Comparison of ENCODE assay signal across 1 cellular context in the genomic region with DNA sequence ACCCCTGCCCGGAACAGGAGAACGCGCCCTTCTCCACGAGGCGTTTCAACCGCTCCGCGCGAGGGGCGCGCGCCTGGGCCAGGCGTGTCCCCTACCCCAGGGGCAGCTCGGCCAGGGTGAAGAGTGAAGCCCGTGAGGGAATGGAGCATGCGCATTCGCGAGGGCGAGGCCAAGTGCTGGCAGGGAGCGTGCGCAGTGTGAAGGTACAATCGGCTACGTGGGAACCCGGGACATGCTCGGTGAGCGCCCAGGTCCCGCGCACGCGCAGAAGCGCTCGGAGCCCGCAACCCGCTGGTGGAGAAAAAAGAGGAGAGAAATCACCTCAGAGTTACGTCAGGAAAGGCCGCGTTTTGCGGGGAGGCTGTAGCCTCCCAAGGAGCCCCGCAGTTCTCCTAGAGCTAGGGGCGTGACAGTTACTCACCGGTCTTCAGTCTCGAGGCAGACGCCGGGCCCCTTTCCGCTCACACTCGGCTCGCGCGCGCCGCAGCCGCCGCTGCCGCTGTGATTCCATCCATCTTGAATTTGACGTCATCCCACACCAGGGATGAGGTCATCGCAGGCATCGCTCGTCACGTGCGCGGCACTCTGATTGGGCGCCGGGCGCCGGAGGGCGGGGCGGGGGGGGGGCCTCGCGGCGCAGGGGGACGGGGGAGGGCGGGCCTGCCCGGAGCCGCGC.
TF ChIP-seq lines count a peak whose summit lies in the region.

A gene (minus strand): TSS at position 530 of the 676 bp plus-strand sequence. CDS start 16,265 bp downstream, outside the sequence.

TF ChIP-seq in H1, 55 proteins besides CTCF, POLR2A, EP300 and RAD21:
- no peak for TF ChIP-seq SRF (IDR thresholded peaks at IDR 0.05; ENCODE audit: low read depth, low read length)
- no peak for TF ChIP-seq CTBP2 (IDR thresholded peaks at IDR 0.05; ENCODE audit: borderline replicate concordance, insufficient read depth, insufficient read length, low read length)
- no peak for TF ChIP-seq CHD2 (IDR thresholded peaks at IDR 0.05; ENCODE audit: low read length)
- peak; percentile 47; the same call in 1 of the 2 replicates for TF ChIP-seq PHF8 (conservative IDR thresholded peaks at IDR 0.05; ENCODE audit: low read depth, low read length)
- TF ChIP-seq, protein P1, sequence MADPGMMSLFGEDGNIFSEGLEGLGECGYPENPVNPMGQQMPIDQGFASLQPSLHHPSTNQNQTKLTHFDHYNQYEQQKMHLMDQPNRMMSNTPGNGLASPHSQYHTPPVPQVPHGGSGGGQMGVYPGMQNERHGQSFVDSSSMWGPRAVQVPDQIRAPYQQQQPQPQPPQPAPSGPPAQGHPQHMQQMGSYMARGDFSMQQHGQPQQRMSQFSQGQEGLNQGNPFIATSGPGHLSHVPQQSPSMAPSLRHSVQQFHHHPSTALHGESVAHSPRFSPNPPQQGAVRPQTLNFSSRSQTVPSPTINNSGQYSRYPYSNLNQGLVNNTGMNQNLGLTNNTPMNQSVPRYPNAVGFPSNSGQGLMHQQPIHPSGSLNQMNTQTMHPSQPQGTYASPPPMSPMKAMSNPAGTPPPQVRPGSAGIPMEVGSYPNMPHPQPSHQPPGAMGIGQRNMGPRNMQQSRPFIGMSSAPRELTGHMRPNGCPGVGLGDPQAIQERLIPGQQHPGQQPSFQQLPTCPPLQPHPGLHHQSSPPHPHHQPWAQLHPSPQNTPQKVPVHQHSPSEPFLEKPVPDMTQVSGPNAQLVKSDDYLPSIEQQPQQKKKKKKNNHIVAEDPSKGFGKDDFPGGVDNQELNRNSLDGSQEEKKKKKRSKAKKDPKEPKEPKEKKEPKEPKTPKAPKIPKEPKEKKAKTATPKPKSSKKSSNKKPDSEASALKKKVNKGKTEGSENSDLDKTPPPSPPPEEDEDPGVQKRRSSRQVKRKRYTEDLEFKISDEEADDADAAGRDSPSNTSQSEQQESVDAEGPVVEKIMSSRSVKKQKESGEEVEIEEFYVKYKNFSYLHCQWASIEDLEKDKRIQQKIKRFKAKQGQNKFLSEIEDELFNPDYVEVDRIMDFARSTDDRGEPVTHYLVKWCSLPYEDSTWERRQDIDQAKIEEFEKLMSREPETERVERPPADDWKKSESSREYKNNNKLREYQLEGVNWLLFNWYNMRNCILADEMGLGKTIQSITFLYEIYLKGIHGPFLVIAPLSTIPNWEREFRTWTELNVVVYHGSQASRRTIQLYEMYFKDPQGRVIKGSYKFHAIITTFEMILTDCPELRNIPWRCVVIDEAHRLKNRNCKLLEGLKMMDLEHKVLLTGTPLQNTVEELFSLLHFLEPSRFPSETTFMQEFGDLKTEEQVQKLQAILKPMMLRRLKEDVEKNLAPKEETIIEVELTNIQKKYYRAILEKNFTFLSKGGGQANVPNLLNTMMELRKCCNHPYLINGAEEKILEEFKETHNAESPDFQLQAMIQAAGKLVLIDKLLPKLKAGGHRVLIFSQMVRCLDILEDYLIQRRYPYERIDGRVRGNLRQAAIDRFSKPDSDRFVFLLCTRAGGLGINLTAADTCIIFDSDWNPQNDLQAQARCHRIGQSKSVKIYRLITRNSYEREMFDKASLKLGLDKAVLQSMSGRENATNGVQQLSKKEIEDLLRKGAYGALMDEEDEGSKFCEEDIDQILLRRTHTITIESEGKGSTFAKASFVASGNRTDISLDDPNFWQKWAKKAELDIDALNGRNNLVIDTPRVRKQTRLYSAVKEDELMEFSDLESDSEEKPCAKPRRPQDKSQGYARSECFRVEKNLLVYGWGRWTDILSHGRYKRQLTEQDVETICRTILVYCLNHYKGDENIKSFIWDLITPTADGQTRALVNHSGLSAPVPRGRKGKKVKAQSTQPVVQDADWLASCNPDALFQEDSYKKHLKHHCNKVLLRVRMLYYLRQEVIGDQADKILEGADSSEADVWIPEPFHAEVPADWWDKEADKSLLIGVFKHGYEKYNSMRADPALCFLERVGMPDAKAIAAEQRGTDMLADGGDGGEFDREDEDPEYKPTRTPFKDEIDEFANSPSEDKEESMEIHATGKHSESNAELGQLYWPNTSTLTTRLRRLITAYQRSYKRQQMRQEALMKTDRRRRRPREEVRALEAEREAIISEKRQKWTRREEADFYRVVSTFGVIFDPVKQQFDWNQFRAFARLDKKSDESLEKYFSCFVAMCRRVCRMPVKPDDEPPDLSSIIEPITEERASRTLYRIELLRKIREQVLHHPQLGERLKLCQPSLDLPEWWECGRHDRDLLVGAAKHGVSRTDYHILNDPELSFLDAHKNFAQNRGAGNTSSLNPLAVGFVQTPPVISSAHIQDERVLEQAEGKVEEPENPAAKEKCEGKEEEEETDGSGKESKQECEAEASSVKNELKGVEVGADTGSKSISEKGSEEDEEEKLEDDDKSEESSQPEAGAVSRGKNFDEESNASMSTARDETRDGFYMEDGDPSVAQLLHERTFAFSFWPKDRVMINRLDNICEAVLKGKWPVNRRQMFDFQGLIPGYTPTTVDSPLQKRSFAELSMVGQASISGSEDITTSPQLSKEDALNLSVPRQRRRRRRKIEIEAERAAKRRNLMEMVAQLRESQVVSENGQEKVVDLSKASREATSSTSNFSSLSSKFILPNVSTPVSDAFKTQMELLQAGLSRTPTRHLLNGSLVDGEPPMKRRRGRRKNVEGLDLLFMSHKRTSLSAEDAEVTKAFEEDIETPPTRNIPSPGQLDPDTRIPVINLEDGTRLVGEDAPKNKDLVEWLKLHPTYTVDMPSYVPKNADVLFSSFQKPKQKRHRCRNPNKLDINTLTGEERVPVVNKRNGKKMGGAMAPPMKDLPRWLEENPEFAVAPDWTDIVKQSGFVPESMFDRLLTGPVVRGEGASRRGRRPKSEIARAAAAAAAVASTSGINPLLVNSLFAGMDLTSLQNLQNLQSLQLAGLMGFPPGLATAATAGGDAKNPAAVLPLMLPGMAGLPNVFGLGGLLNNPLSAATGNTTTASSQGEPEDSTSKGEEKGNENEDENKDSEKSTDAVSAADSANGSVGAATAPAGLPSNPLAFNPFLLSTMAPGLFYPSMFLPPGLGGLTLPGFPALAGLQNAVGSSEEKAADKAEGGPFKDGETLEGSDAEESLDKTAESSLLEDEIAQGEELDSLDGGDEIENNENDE (IDR thresholded peaks at IDR 0.05; ENCODE audit: insufficient replicate concordance, low read length), result no peak
- peak; percentile 77 for TF ChIP-seq JUND (IDR thresholded peaks at IDR 0.05; ENCODE audit: low read length)
- TF ChIP-seq TAF7 (optimal IDR thresholded peaks at IDR 0.05; ENCODE audit: borderline replicate concordance, low read depth, low read length), result no peak
- no peak for TF ChIP-seq SP2 (IDR thresholded peaks at IDR 0.05; ENCODE audit: low read length)
- no peak for TF ChIP-seq ASH2L (IDR thresholded peaks at IDR 0.05; ENCODE audit: low read length)
- TF ChIP-seq TEAD4 (IDR thresholded peaks at IDR 0.05; ENCODE audit: low read depth, low read length), result no peak
- TF ChIP-seq, protein P2, sequence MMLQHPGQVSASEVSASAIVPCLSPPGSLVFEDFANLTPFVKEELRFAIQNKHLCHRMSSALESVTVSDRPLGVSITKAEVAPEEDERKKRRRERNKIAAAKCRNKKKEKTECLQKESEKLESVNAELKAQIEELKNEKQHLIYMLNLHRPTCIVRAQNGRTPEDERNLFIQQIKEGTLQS (IDR thresholded peaks at IDR 0.05; ENCODE audit: insufficient read depth, low read depth, low read length), result no peak
- TF ChIP-seq ZNF274 (IDR thresholded peaks at IDR 0.05; ENCODE audit: borderline replicate concordance, extremely low read depth, low read length), result no peak
- TF ChIP-seq GTF2F1 (IDR thresholded peaks at IDR 0.05; ENCODE audit: borderline replicate concordance, low read depth, low read length), result no peak
- TF ChIP-seq SAP30 (IDR thresholded peaks at IDR 0.05; ENCODE audit: insufficient read depth, insufficient replicate concordance, low read length), result no peak
- TF ChIP-seq, protein P3, sequence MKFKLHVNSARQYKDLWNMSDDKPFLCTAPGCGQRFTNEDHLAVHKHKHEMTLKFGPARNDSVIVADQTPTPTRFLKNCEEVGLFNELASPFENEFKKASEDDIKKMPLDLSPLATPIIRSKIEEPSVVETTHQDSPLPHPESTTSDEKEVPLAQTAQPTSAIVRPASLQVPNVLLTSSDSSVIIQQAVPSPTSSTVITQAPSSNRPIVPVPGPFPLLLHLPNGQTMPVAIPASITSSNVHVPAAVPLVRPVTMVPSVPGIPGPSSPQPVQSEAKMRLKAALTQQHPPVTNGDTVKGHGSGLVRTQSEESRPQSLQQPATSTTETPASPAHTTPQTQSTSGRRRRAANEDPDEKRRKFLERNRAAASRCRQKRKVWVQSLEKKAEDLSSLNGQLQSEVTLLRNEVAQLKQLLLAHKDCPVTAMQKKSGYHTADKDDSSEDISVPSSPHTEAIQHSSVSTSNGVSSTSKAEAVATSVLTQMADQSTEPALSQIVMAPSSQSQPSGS (IDR thresholded peaks at IDR 0.05; ENCODE audit: low read length), result peak; percentile 96
- no peak for TF ChIP-seq RXRA (IDR thresholded peaks at IDR 0.05; ENCODE audit: insufficient read depth, low read depth, low read length)
- TF ChIP-seq CHD1 (IDR thresholded peaks at IDR 0.05; ENCODE audit: low read depth, low read length), result no peak
- no peak for TF ChIP-seq GABPA (IDR thresholded peaks at IDR 0.05; ENCODE audit: borderline replicate concordance, insufficient read depth, low read length)
- TF ChIP-seq KDM1A (IDR thresholded peaks at IDR 0.05; ENCODE audit: borderline replicate concordance, low read length), result peak; percentile 26; the same call in 1 of the 2 replicates
- no peak for TF ChIP-seq MAFK (IDR thresholded peaks at IDR 0.05; ENCODE audit: low read depth, low read length)
- no peak for TF ChIP-seq HDAC2 (IDR thresholded peaks at IDR 0.05; ENCODE audit: borderline replicate concordance in 1 of 2, low read depth in 2 of 2, low read length in 2 of 2)
- TF ChIP-seq NRF1 (IDR thresholded peaks at IDR 0.05; ENCODE audit: low read depth, low read length), result peak; percentile 86
- TF ChIP-seq, protein P4, sequence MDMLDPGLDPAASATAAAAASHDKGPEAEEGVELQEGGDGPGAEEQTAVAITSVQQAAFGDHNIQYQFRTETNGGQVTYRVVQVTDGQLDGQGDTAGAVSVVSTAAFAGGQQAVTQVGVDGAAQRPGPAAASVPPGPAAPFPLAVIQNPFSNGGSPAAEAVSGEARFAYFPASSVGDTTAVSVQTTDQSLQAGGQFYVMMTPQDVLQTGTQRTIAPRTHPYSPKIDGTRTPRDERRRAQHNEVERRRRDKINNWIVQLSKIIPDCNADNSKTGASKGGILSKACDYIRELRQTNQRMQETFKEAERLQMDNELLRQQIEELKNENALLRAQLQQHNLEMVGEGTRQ (IDR thresholded peaks at IDR 0.05; ENCODE audit: low read length), result peak; percentile 72
- no peak for TF ChIP-seq HDAC6 (IDR thresholded peaks at IDR 0.05; ENCODE audit: low read depth, low read length)
- no peak for TF ChIP-seq SIX5 (IDR thresholded peaks at IDR 0.05; ENCODE audit: low read depth, low read length)
- no peak for TF ChIP-seq JUN (IDR thresholded peaks at IDR 0.05; ENCODE audit: low read depth, low read length)
- TF ChIP-seq YY1 (IDR thresholded peaks at IDR 0.05; ENCODE audit: low read depth, low read length), result peak; percentile 76; the same call in 1 of the 2 replicates
- no peak for TF ChIP-seq EGR1 (IDR thresholded peaks at IDR 0.05; ENCODE audit: borderline replicate concordance, low read depth, low read length)
- TF ChIP-seq POLR2AphosphoS5 (IDR thresholded peaks at IDR 0.05; ENCODE audit: low read depth, low read length), result peak; percentile 72
- TF ChIP-seq CBX5 (IDR thresholded peaks at IDR 0.05; ENCODE audit: low read depth, low read length), result no peak
- no peak for TF ChIP-seq BRCA1 (IDR thresholded peaks at IDR 0.05; ENCODE audit: low read depth, low read length)
- no peak for TF ChIP-seq EZH2 (IDR thresholded peaks at IDR 0.05; ENCODE audit: low read depth, low read length, severe bottlenecking)
- TF ChIP-seq NANOG (IDR thresholded peaks at IDR 0.05; ENCODE audit: insufficient read depth, low read depth, low read length, poor library complexity, severe bottlenecking), result no peak
- TF ChIP-seq RNF2 (IDR thresholded peaks at IDR 0.05; ENCODE audit: borderline replicate concordance, low read depth, low read length, missing control alignments, poor library complexity, severe bottlenecking), result no peak
- peak; percentile 98 for TF ChIP-seq CREB1 (IDR thresholded peaks at IDR 0.05)
- TF ChIP-seq, protein P5, sequence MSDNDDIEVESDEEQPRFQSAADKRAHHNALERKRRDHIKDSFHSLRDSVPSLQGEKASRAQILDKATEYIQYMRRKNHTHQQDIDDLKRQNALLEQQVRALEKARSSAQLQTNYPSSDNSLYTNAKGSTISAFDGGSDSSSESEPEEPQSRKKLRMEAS (IDR thresholded peaks at IDR 0.05), result peak; percentile 83
- TF ChIP-seq, protein P6, sequence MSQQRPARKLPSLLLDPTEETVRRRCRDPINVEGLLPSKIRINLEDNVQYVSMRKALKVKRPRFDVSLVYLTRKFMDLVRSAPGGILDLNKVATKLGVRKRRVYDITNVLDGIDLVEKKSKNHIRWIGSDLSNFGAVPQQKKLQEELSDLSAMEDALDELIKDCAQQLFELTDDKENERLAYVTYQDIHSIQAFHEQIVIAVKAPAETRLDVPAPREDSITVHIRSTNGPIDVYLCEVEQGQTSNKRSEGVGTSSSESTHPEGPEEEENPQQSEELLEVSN (IDR thresholded peaks at IDR 0.05), result peak; percentile 71
- no peak for TF ChIP-seq SP1 (IDR thresholded peaks at IDR 0.05; ENCODE audit: low read depth, low read length)
- TF ChIP-seq KDM4A (IDR thresholded peaks at IDR 0.05; ENCODE audit: low read depth, low read length, severe bottlenecking), result peak; percentile 89
- TF ChIP-seq TBP (IDR thresholded peaks at IDR 0.05; ENCODE audit: low read depth, low read length), result no peak; the same call in 1 of the 2 replicates
- no peak for TF ChIP-seq SIRT6 (IDR thresholded peaks at IDR 0.05; ENCODE audit: low read length)
- no peak for TF ChIP-seq BCL11A (IDR thresholded peaks at IDR 0.05; ENCODE audit: low read depth in 2 of 2, low read length in 2 of 2)
- no peak for TF ChIP-seq KDM5A (IDR thresholded peaks at IDR 0.05; ENCODE audit: low read length)
- no peak for TF ChIP-seq SP4 (IDR thresholded peaks at IDR 0.05; ENCODE audit: low read length)
- no peak for TF ChIP-seq RFX5 (IDR thresholded peaks at IDR 0.05; ENCODE audit: borderline replicate concordance, low read depth, low read length)
- no peak; the same call in 1 of the 2 replicates for TF ChIP-seq BACH1 (IDR thresholded peaks at IDR 0.05; ENCODE audit: low read length)
- TF ChIP-seq TCF12 (IDR thresholded peaks at IDR 0.05; ENCODE audit: low read depth, low read length), result no peak
- peak; percentile 72 for TF ChIP-seq TAF1 (IDR thresholded peaks at IDR 0.05; ENCODE audit: low read depth, low read length)
- no peak for TF ChIP-seq POU5F1 (IDR thresholded peaks at IDR 0.05; ENCODE audit: low read depth, low read length)
TF ChIP-seq in H1: peak in this region for 13.
